Comparison of ENCODE assay signal across 11 cellular contexts in the genomic region with DNA sequence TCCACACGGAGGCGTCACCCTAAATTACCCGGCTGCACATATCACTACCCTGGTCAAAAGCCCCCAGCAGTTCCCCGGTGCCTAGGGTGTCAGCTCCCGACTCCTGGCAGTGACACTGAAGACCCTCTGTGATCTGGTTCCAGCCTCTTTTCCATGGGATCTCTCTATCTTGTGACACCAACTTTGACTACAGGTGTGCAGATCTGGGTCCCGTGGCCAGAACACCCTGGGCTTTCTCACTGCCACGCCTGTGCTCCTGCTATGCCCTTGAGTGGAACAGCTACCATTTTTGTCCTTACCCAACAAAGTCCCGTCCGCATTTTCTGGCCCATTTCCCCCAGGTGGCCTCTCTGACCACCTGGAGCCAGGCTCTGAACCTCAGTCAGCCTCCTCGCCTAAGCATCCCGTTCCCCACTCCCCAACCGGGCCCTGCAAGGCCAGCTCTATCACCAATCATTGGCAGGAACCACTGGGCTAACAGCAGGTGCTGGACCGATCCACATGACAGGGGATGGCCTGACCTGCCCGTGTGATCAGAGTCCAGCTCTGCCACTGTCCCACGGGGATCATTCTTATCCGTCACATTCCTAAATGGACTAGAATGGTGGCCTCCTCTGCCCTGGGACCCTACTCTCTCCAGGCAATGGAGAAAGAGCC. TPM values are rescaled to one million over a fixed set of nuclear protein-coding genes. Genes with fewer than 3 reads are reported as not detected.
DNase-seq lines count a peak whose midpoint lies in the region; ATAC-seq and TF ChIP-seq lines count a peak whose summit lies in the region.
"Had no signal": no experiment of that assay in that cellular context is flagged by ENCODE, and none has a peak within 500 bp of the region (broad histone marks: within the 10 kb centered on the region; RNA-seq: fewer than 3 reads in every experiment).

No MANE protein-coding gene starts in this region.

- no peaks in the 10 kb centered on the region for H3K36me3 Mint-ChIP-seq in brain

- H3K27ac Mint-ChIP-seq in brain, result peak overlapping the region in 4 of 5 experiments; percentile 33 to 86 (median 60)

- H3K36me3 ChIP-seq in mucosa of rectum (ENCODE audit: control insufficient read depth in 2 of 2, insufficient read depth in 2 of 2, low read length in 2 of 2) (no peaks in the 10 kb centered on the region), subcutaneous abdominal adipose tissue (ENCODE audit: control insufficient read depth in 5 of 5, insufficient read depth in 5 of 5, low read length in 5 of 5) (no peaks in the 10 kb centered on the region)

- H3K4me1 Mint-ChIP-seq in brain, result peaks cover 64% of the 10 kb centered on the region

- peak overlapping the region; percentile 26 to 78 for H3K27ac ChIP-seq in mucosa of rectum (ENCODE audit: low read depth in 2 of 2, low read length in 2 of 2)
- H3K27ac ChIP-seq in subcutaneous abdominal adipose tissue (ENCODE audit: low read depth, low read length), result peak overlapping the region; percentile 77
- H3K27ac ChIP-seq: 22Rv1 had no signal

- H3K4me1 ChIP-seq in mucosa of rectum (ENCODE audit: control insufficient read depth in 2 of 2, insufficient read depth in 2 of 2, low read length in 2 of 2), result peaks cover 15 to 18% of the 10 kb centered on the region in 2 donors
- H3K4me1 ChIP-seq in subcutaneous abdominal adipose tissue (ENCODE audit: control insufficient read depth in 5 of 5, insufficient read depth in 5 of 5, low read length in 5 of 5), result peaks cover 14 to 72% (median 59%) of the 10 kb centered on the region in 5 donors

- H3K4me3 Mint-ChIP-seq in brain, result peak overlapping the region in 1 of 5 experiments; percentile 22

- no peaks in the 10 kb centered on the region for H3K9me3 ChIP-seq in mucosa of rectum (ENCODE audit: control insufficient read depth in 2 of 2, low read length in 2 of 2)
- no peaks in the 10 kb centered on the region for H3K9me3 ChIP-seq in subcutaneous abdominal adipose tissue (ENCODE audit: control insufficient read depth in 5 of 5, low read length in 5 of 5)

- no peak for TF ChIP-seq CTCF in brain (conservative IDR thresholded peaks at IDR 0.05)

- no peak for ATAC-seq in GM21825 (IDR thresholded peaks at IDR 0.05; ENCODE audit: unreplicated experiment)
- ATAC-seq in HG03139 (IDR thresholded peaks at IDR 0.05; ENCODE audit: unreplicated experiment), result no peak

- H3K27me3 Mint-ChIP-seq in brain, result peaks cover 22% of the 10 kb centered on the region

- H3K9ac ChIP-seq in mucosa of rectum (ENCODE audit: low read depth in 1 of 2, low read length in 2 of 2) (no peak overlapping the region), subcutaneous abdominal adipose tissue (ENCODE audit: low read length in 5 of 5) (peak overlapping the region in 1 of 5 donors; percentile 26)

- H3K9me3 Mint-ChIP-seq in brain, result peaks cover 0 to 13% (median 0%) of the 10 kb centered on the region in 5 experiments

- H3K4me3 ChIP-seq in mucosa of rectum (ENCODE audit: low read length in 2 of 2) (no peak overlapping the region), subcutaneous abdominal adipose tissue (ENCODE audit: low read depth in 1 of 5, low read length in 5 of 5) (no peak overlapping the region)

- peak; percentile 29 for DNase-seq in activated CD4-positive, CD25-positive, alpha-beta regulatory T cell treated with anti-CD3 and anti-CD28 coated beads, Interleukin-2, amount 50 U/mL, for 72 hours
- no peak for DNase-seq in activated CD4-positive, CD25-positive, alpha-beta regulatory T cell (lab: John Stamatoyannopoulos, UW)
- DNase-seq in NCI-H1105 treated with DMSO at 0.1 percent for 48 hours (lab: John Stamatoyannopoulos, UW), result no peak
- DNase-seq: GF-D8, NCI-H2171 had no signal

- H3K27me3 ChIP-seq in mucosa of rectum (ENCODE audit: control insufficient read depth in 2 of 2, insufficient read depth in 2 of 2, low read length in 2 of 2) (peaks cover 0 to 5% of the 10 kb centered on the region in 2 donors), subcutaneous abdominal adipose tissue (ENCODE audit: control insufficient read depth in 5 of 5, insufficient read depth in 4 of 5, low read length in 5 of 5) (peaks cover 0 to 9% (median 3%) of the 10 kb centered on the region in 5 donors)

RNA-seq across cellular contexts. Expression of a gene that starts 20.7 kb away (rescaled TPM):
- polyA plus RNA-seq in brain (ENCODE audit: insufficient read depth, low read depth, low replicate concordance), result 46.8 TPM
